8 cellular contexts compared by ENCODE assay signal in the genomic region with DNA sequence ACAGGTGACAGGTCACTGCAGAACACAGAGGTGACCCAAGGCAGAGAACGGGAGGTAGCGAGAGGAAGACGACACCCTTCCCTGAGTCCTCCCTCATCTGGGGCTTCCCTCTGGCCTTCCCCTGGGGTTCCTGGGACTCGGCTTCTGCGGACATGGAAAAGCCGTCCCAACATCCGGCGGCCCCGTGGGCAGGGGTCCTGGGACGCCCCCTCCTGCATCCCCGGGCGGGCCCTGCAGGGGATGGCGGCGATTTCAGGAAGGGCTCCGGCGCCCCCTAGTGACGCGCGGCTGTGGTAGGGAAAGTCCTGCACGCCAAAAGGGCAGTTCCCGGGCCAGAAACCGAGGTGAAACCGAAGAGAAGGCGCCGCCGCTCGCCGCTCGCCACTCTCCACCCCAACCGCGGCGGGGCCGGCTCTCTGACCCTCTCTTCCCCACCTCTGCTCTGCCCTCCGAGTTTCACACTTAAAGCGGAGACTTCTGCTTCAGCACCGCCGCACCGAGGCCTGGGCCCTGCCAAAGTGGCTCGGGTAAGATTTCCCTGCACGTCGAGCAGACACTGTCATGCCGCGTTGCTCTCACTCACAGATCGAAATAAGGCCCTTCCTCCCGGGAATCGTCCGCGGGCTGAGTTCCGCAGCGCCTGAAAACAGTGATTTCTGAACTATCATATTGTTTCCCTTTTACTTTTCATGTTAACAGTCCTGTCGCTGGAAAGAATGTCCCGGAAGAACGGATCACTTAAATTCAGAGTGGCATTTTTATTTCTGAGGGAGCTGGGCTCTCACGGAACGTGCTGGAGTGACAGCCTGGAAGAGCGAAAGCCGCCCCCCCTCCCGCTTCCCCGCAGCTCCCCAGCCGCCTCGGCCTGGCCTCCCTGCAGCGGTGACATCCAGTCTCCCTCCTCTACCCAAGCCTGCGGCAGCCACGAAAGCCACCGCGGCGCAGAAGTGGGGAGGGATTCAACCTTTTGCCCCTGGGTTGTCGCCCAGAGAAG.
DNase-seq lines count a peak whose midpoint lies in the region; ATAC-seq and TF ChIP-seq lines count a peak whose summit lies in the region.

No MANE protein-coding gene starts in this region.

- 0 out of 2 replicates have a peak, but pooled peaks cover 7% of the 10 kb centered on the region for H4K20me1 ChIP-seq in DND-41 (ENCODE audit: insufficient read depth, low read length)

- no peak overlapping the region for H3K27ac ChIP-seq in DND-41 (ENCODE audit: low read length)

- DNase-seq in DND-41 = peak; percentile 47
- DNase-seq in HUDEP-2 (lab: John Stamatoyannopoulos, UW; ENCODE audit: unreplicated experiment in 76 of 76) = peak in 61 of 76 experiments; percentile 3 to 68 (median 34)
- DNase-seq in SKM-1 treated with dmso at 0.1 percent for 144 hours (lab: John Stamatoyannopoulos, UW; ENCODE audit: unreplicated experiment) = peak; percentile 71
- peak; percentile 85 for DNase-seq in adipocyte (ENCODE audit: low read depth)
- DNase-seq in left cardiac atrium = peak; percentile 82
- peak; percentile 91 for DNase-seq in posterior vena cava (ENCODE audit: low spot score)
- DNase-seq in ureter (ENCODE audit: low spot score) = peak; percentile 70

- TF ChIP-seq CTCF in DND-41 (IDR thresholded peaks at IDR 0.05; ENCODE audit: borderline replicate concordance, extremely low read depth, low read length, poor library complexity, severe bottlenecking) = peak; percentile 72

- H3K9me3 ChIP-seq in DND-41 (ENCODE audit: insufficient read depth, low read length, severe bottlenecking) (peaks cover 12% of the 10 kb centered on the region), adipocyte (ENCODE audit: control insufficient read depth, low read length) (peaks cover 5% of the 10 kb centered on the region)

- ATAC-seq in DND-41 (ENCODE audit: insufficient read depth, low read depth) = peak; percentile 34; the same call in 2 of the 3 replicates
- ATAC-seq in GM21526 (IDR thresholded peaks at IDR 0.05; ENCODE audit: low FRiP score, unreplicated experiment) = peak; percentile 84
- peak; percentile 89 to 93 for ATAC-seq in left cardiac atrium

- no peak overlapping the region for H3K4me2 ChIP-seq in DND-41 (ENCODE audit: insufficient read depth, low read length)

- intact Hi-C loops in left cardiac atrium (cut with DNase I) (loop anchor here (5.0 to 10.0 kb wide), 5 partner anchors 329 to 1662 kb away; no protein-coding TSS in a partner anchor), posterior vena cava (cut with DNase I) (no loop called here)

- H3K9ac ChIP-seq in DND-41 (ENCODE audit: low read depth, low read length) (no peak overlapping the region), adipocyte (ENCODE audit: low read length) (peak overlapping the region; percentile 82)

- H3K27me3 ChIP-seq in DND-41 (ENCODE audit: insufficient read depth, low read length, poor library complexity) (no peaks in the 10 kb centered on the region), adipocyte (replicated peaks; ENCODE audit: control insufficient read depth, insufficient read depth, low read length) (no peaks in the 10 kb centered on the region)

- no peak overlapping the region for H3K4me3 ChIP-seq in DND-41 (ENCODE audit: low read depth in 1 of 2, low read length in 2 of 2)
- H3K4me3 ChIP-seq in adipocyte (ENCODE audit: low read length) = peak overlapping the region; percentile 76

- H3K79me2 ChIP-seq in DND-41 (ENCODE audit: insufficient read depth, low read length) = no peaks in the 10 kb centered on the region

- H3K4me1 ChIP-seq in DND-41 (ENCODE audit: insufficient read depth, low read length) = peaks cover 20% of the 10 kb centered on the region
- H3K4me1 ChIP-seq in adipocyte (ENCODE audit: control insufficient read depth, insufficient read depth, low read length) = no peaks in the 10 kb centered on the region

- H3K36me3 ChIP-seq in DND-41 (ENCODE audit: insufficient read depth, low read length) (no peaks in the 10 kb centered on the region), adipocyte (ENCODE audit: control insufficient read depth, insufficient read depth, low read length, severe bottlenecking) (no peaks in the 10 kb centered on the region)

- H2AFZ ChIP-seq in DND-41 (ENCODE audit: low read depth, low read length) = no peak overlapping the region

Comparison
In these comparisons a context has a peak if more than half of its experiments do, and no peak if none do; other contexts are left out.
1. ATAC-seq: peak in every context shown above with its lines; median percentile 91 in left cardiac atrium; 84 in GM21526; 34 in DND-41.
2. DNase-seq: peak in every context shown above with its lines; median percentile 91 in posterior vena cava; 85 in adipocyte; 82 in left cardiac atrium; 71 in SKM-1 treated with dmso at 0.1 percent for 144 hours; 70 in ureter; 47 in DND-41; 34 in HUDEP-2.
3. intact Hi-C loops: an anchor here in left cardiac atrium (5.0 to 10.0 kb wide); none called in posterior vena cava.